In genomic region chr20:39778847-39779641, GRCh38 we compare ENCODE assay signal across 15 cellular contexts.
DNase-seq lines count a peak whose midpoint lies in the region; ATAC-seq and TF ChIP-seq lines count a peak whose summit lies in the region.
"Had no signal": no experiment of that assay in that cellular context is flagged by ENCODE, and none has a peak within 500 bp of the region (broad histone marks: within the 10 kb centered on the region; RNA-seq: fewer than 3 reads in every experiment).

No MANE protein-coding gene starts in this region.

- ATAC-seq in RWPE2 (ENCODE audit: low read depth), result no peak
- no peak for ATAC-seq in activated CD4-positive, alpha-beta T cell treated with anti-CD3 and anti-CD28 coated beads for 36 hours
- no peak for ATAC-seq in GM19455 (IDR thresholded peaks at IDR 0.05; ENCODE audit: unreplicated experiment)
- ATAC-seq in HG03565 (IDR thresholded peaks at IDR 0.05; ENCODE audit: unreplicated experiment), result no peak
- ATAC-seq: T-cell, WTC11 had no signal

- H3K4me1 Mint-ChIP-seq in activated CD4-positive, alpha-beta T cell treated with anti-CD3 and anti-CD28 coated beads for 36 hours, result no peaks in the 10 kb centered on the region
- H3K4me1 Mint-ChIP-seq: IgD-negative memory B cell, T-cell, WTC11 had no signal

- no peaks in the 10 kb centered on the region for H3K27me3 Mint-ChIP-seq in activated CD4-positive, alpha-beta T cell treated with anti-CD3 and anti-CD28 coated beads for 36 hours
- H3K27me3 Mint-ChIP-seq: IgD-negative memory B cell, T-cell had no signal

- H3K9me3 ChIP-seq in RWPE2 (ENCODE audit: severe bottlenecking) (no peaks in the 10 kb centered on the region), fibroblast of lung (ENCODE audit: control insufficient read depth, insufficient read depth, low read depth, low read length) (no peaks in the 10 kb centered on the region)
- H3K9me3 ChIP-seq: HAP-1 had no signal

- no peaks in the 10 kb centered on the region for H3K79me2 ChIP-seq in fibroblast of lung (ENCODE audit: control insufficient read depth, insufficient read depth, low read length)

- no peaks in the 10 kb centered on the region for H3K36me3 ChIP-seq in RWPE2 (ENCODE audit: low read depth)
- no peaks in the 10 kb centered on the region for H3K36me3 ChIP-seq in fibroblast of lung (ENCODE audit: control insufficient read depth, insufficient read depth, low read length)
- H3K36me3 ChIP-seq: esophagus muscularis mucosa, HAP-1 had no signal

- CTCF ChIA-PET in activated CD4-positive, alpha-beta T cell treated with anti-CD3 and anti-CD28 coated beads for 36 hours (lab: Charles Lee), result no interaction called here

- H3K9ac ChIP-seq in fibroblast of lung (ENCODE audit: insufficient read depth, low read length), result no peak overlapping the region

- in situ Hi-C loops in GM13976 (cut with MboI; ENCODE audit: low sequenced_read_pairs, unreplicated experiment), result no loop called here

- no peaks in the 10 kb centered on the region for H4K20me1 ChIP-seq in fibroblast of lung (ENCODE audit: control insufficient read depth, extremely low read depth, insufficient read depth, low read length)

- H3K4me3 ChIP-seq in RWPE2 (ENCODE audit: severe bottlenecking) (no peak overlapping the region), fibroblast of lung (replicated peaks in 1 of 4; ENCODE audit: control extremely low read depth in 1 of 4, insufficient read depth in 1 of 4, low read depth in 3 of 4, low read length in 4 of 4) (no peak overlapping the region)
- H3K4me3 ChIP-seq: esophagus muscularis mucosa, HAP-1 had no signal

- DNase-seq in GM13976 (ENCODE audit: low spot score) (no peak), RWPE2 (ENCODE audit: low spot score) (no peak), fibroblast of lung (ENCODE audit: low read depth in 2 of 2) (peak; percentile 15 to 17), pons (ENCODE audit: low spot score) (peak; percentile 13)
- no peak for DNase-seq in activated CD4-positive, alpha-beta T cell treated with anti-CD3 and anti-CD28 coated beads for 36 hours
- no peak for DNase-seq in stimulated activated CD4-positive, alpha-beta T cell treated with anti-CD3 and anti-CD28 coated beads, Interleukin-2, amount 100 ng/mL, for 48 hours
- DNase-seq: DMS79, T-cell had no signal

- peaks cover under 1% of the 10 kb centered on the region for H3K9me3 Mint-ChIP-seq in activated CD4-positive, alpha-beta T cell treated with anti-CD3 and anti-CD28 coated beads for 36 hours (ENCODE audit: low read depth)

- intact Hi-C loops in activated CD4-positive, alpha-beta T cell treated with anti-CD3 and anti-CD28 coated beads for 36 hours (cut with DNase I, micrococcal nuclease), result no loop called here

- no peak overlapping the region for H3K4me3 Mint-ChIP-seq in activated CD4-positive, alpha-beta T cell treated with anti-CD3 and anti-CD28 coated beads for 36 hours
- H3K4me3 Mint-ChIP-seq: T-cell, WTC11 had no signal

- TF ChIP-seq CTCF in GM13976 (IDR thresholded peaks at IDR 0.05; ENCODE audit: borderline replicate concordance, control extremely low read depth, extremely low read depth, insufficient read depth, missing control alignments), result peak; percentile 5
- TF ChIP-seq CTCF in RWPE2 (IDR thresholded peaks at IDR 0.05; ENCODE audit: poor library complexity, severe bottlenecking), result peak; percentile 19
- peak in 1 of 2 donors; percentile 48 for TF ChIP-seq CTCF in fibroblast of lung (conservative IDR thresholded peaks at IDR 0.05 in 1 of 2, IDR thresholded peaks at IDR 0.05 in 1 of 2; ENCODE audit: low read depth in 1 of 2, low read length in 2 of 2)

- no peak overlapping the region for H3K27ac ChIP-seq in RWPE2 (ENCODE audit: poor library complexity, severe bottlenecking)
- no peak overlapping the region for H3K27ac ChIP-seq in fibroblast of lung (ENCODE audit: insufficient read depth, low read length)
- H3K27ac ChIP-seq: esophagus muscularis mucosa, RWPE1 had no signal

- no peaks in the 10 kb centered on the region for H3K36me3 Mint-ChIP-seq in activated CD4-positive, alpha-beta T cell treated with anti-CD3 and anti-CD28 coated beads for 36 hours (ENCODE audit: low read depth)
- H3K36me3 Mint-ChIP-seq: IgD-negative memory B cell, T-cell had no signal

- no peak overlapping the region for H2AFZ ChIP-seq in fibroblast of lung (ENCODE audit: low read length)

- H3K4me1 ChIP-seq in RWPE2 (ENCODE audit: insufficient read depth, poor library complexity, severe bottlenecking) (no peaks in the 10 kb centered on the region), fibroblast of lung (ENCODE audit: control insufficient read depth, extremely low read depth, insufficient read depth, low read length) (no peaks in the 10 kb centered on the region)
- H3K4me1 ChIP-seq: HAP-1 had no signal

- H3K27me3 ChIP-seq in RWPE2 (ENCODE audit: insufficient read depth, poor library complexity, severe bottlenecking) (no peaks in the 10 kb centered on the region), fibroblast of lung (ENCODE audit: control insufficient read depth, insufficient read depth, low read length) (no peaks in the 10 kb centered on the region)
- H3K27me3 ChIP-seq: esophagus muscularis mucosa had no signal

- no peak overlapping the region for H3K27ac Mint-ChIP-seq in activated CD4-positive, alpha-beta T cell treated with anti-CD3 and anti-CD28 coated beads for 36 hours
- H3K27ac Mint-ChIP-seq: IgD-negative memory B cell, T-cell, WTC11 had no signal

- POLR2A ChIA-PET in activated CD4-positive, alpha-beta T cell treated with anti-CD3 and anti-CD28 coated beads for 36 hours (lab: Charles Lee), result no interaction called here

- no peak overlapping the region for H3K4me2 ChIP-seq in fibroblast of lung (ENCODE audit: extremely low read depth, insufficient read depth, low read length)

Comparison
In these comparisons a context has a peak if more than half of its experiments do, and no peak if none do; other contexts are left out.
1. DNase-seq: peak in fibroblast of lung (2 of 2) and pons (single experiment); none in GM13976 (single experiment), RWPE2 (single experiment), activated CD4-positive, alpha-beta T cell treated with anti-CD3 and anti-CD28 coated beads for 36 hours (single experiment) and stimulated activated CD4-positive, alpha-beta T cell treated with anti-CD3 and anti-CD28 coated beads, Interleukin-2, amount 100 ng/mL, for 48 hours (0 of 2).